21 cellular contexts compared by ENCODE assay signal in the genomic region with DNA sequence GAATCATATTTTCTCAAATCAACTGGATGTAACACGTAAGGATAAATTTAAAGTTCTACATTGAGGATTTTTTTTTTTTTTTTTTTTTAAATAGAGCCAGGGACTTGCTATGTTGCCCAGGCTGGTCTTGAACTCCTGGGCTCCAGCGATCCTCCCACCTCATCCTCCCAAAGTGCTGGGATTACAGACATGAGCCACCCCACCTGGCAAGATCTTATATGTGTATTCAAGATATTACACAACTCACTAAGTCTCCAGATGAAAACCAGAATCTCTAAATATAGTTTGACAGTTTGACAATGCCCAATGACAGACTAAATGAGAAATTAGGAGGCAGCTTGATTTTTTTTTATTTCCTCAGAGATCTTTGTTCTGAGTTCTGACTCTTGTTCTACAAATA.
"Had no signal": no experiment of that assay in that cellular context is flagged by ENCODE, and none has a peak within 500 bp of the region (broad histone marks: within the 10 kb centered on the region; RNA-seq: fewer than 3 reads in every experiment).

No MANE protein-coding gene starts in this region.

- H3K4me3 ChIP-seq: ascending aorta, lung, testis had no signal

- DNase-seq: activated CD4-positive, alpha-beta T cell treated with anti-CD3 and anti-CD28 coated beads for 36 hours; activated CD4-positive, alpha-beta T cell treated with anti-CD3 and anti-CD28 coated beads, Interleukin-2, amount 50 U/mL, for 48 hours; activated CD8-positive, alpha-beta memory T cell treated with anti-CD3 and anti-CD28 coated beads, Interleukin-2, amount 10 ng/mL, durations not matched to agents 7 days and 5 days; activated naive CD4-positive, alpha-beta T cell treated with Interleukin-2 at 50 U/mL for 16 hours; activated T-cell treated with anti-CD3 and anti-CD28 coated beads, Interleukin-2, amount 50 U/mL, for 1 hour; effector CD8-positive, alpha-beta T cell; hippocampal formation; left colon; nephron progenitor cell; occipital lobe; posterior cingulate gyrus; testis had no signal

- H3K27me3 Mint-ChIP-seq: activated CD4-positive, alpha-beta T cell treated with anti-CD3 and anti-CD28 coated beads for 36 hours; activated CD8-positive, alpha-beta memory T cell treated with anti-CD3 and anti-CD28 coated beads, Interleukin-2, amount 10 ng/mL, durations not matched to agents 7 days and 5 days; dendritic cell treated with granulocyte-macrophage colony-stimulating factor and Interleukin-4, amounts not matched to agents 40 ng/mL and 50 ng/mL, for 4 days; type B pancreatic cell had no signal

- H3K27ac Mint-ChIP-seq: activated CD4-positive, alpha-beta T cell treated with anti-CD3 and anti-CD28 coated beads for 36 hours; activated CD8-positive, alpha-beta memory T cell treated with anti-CD3 and anti-CD28 coated beads, Interleukin-2, amount 10 ng/mL, durations not matched to agents 7 days and 5 days; activated T-helper 2 cell treated with anti-CD3 and anti-CD28 coated beads, Interferon-gamma antibody, Interleukin-2, Interleukin-4, amounts not matched to agents 10 μg/mL and 5 μg/mL and 100 μg/mL, durations not matched to agents 14 hours and 24 hours and 36 hours; dendritic cell treated with granulocyte-macrophage colony-stimulating factor and Interleukin-4, amounts not matched to agents 40 ng/mL and 50 ng/mL, for 4 days; mesothelial cell of epicardium; T-helper 2 cell treated with Interferon-gamma antibody and Interleukin-4, amounts not matched to agents 5 μg/mL and 100 μg/mL, for 36 hours had no signal

- H3K4me3 Mint-ChIP-seq: activated CD4-positive, alpha-beta T cell treated with anti-CD3 and anti-CD28 coated beads for 36 hours; activated CD8-positive, alpha-beta memory T cell treated with anti-CD3 and anti-CD28 coated beads, Interleukin-2, amount 10 ng/mL, durations not matched to agents 7 days and 5 days; dendritic cell treated with granulocyte-macrophage colony-stimulating factor and Interleukin-4, amounts not matched to agents 40 ng/mL and 50 ng/mL, for 4 days; mesothelial cell of epicardium; nephron progenitor cell; T-helper 2 cell treated with Interferon-gamma antibody and Interleukin-4, amounts not matched to agents 5 μg/mL and 100 μg/mL, for 36 hours; type B pancreatic cell; WTC11 had no signal

- H3K9me3 Mint-ChIP-seq: activated T-helper 2 cell treated with anti-CD3 and anti-CD28 coated beads, Interferon-gamma antibody, Interleukin-2, Interleukin-4, amounts not matched to agents 10 μg/mL and 5 μg/mL and 100 μg/mL, durations not matched to agents 14 hours and 24 hours and 36 hours; dendritic cell treated with granulocyte-macrophage colony-stimulating factor and Interleukin-4, amounts not matched to agents 40 ng/mL and 50 ng/mL, for 4 days; mesothelial cell of epicardium; nephron progenitor cell; T-helper 2 cell treated with Interferon-gamma antibody and Interleukin-4, amounts not matched to agents 5 μg/mL and 100 μg/mL, for 36 hours; type B pancreatic cell; WTC11 had no signal

- ATAC-seq: activated CD4-positive, alpha-beta T cell treated with anti-CD3 and anti-CD28 coated beads for 36 hours; activated CD8-positive, alpha-beta memory T cell treated with anti-CD3 and anti-CD28 coated beads, Interleukin-2, amount 10 ng/mL, durations not matched to agents 7 days and 5 days; esophagus mucosa; left colon; WTC11 had no signal

- H3K27me3 ChIP-seq: ascending aorta, testis had no signal

- H3K27ac ChIP-seq: ascending aorta, testis had no signal

- H3K9me3 ChIP-seq: ascending aorta, testis had no signal
